Comparison of ENCODE assay signal across 9 cellular contexts in the genomic region with DNA sequence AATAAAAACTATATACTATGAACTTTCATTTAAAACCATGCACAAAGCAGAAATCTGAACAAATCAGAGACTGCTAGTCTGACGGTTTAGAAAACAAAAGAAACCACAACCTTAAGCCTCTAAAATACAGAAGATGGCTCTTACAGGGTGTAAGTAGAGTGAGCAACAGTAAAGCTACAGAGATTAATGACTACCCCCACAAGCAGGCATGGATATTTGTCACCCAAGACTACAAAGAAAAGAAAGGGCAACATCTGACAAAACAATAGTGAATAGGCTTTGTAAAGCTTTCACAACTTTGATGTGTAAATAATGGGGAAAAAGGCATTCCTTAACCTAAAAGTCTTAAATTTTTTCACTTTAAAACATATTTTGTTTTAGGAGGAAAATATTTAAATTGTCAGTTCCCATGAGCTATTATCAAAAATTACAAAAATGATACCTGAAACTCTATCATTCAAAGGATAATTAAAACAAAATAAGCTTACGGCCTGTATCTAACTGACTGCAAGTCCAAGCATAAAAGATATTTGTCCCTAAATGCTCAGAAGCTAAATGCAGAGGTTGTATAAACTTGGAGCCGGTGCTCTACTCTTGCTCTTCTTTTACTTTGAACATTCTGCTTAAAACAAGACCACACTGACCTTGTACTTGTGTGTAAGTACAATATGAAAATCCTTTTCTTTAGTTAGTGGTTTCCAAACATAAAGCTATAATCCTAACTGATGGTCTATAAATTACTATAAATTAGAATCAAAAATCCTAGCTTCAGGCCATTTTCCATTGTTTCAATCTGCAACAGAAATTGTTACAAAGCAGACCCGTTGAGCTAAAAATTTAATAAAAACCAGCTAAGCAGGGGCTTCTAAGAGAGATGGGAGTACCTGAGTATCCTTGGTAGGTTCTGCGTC.
DNase-seq lines count a peak whose midpoint lies in the region; ATAC-seq and TF ChIP-seq lines count a peak whose summit lies in the region.
"Had no signal": no experiment of that assay in that cellular context is flagged by ENCODE, and none has a peak within 500 bp of the region (broad histone marks: within the 10 kb centered on the region; RNA-seq: fewer than 3 reads in every experiment).

No MANE protein-coding gene starts in this region.

- ATAC-seq in WTC11 (no peak), GM19455 (IDR thresholded peaks at IDR 0.05; ENCODE audit: unreplicated experiment) (no peak)

- H3K4me3 Mint-ChIP-seq in WTC11, result no peak overlapping the region

- peaks cover 15% of the 10 kb centered on the region for H3K4me1 ChIP-seq in testis

- H3K4me3 ChIP-seq in astrocyte of the cerebellum (ENCODE audit: low read depth, low read length), result peak overlapping the region; percentile 48
- H3K4me3 ChIP-seq in testis, result peak overlapping the region in 1 of 2 donors; percentile 11
- H3K4me3 ChIP-seq: body of pancreas had no signal

- H3K9me3 Mint-ChIP-seq in WTC11, result no peaks in the 10 kb centered on the region

- H3K27ac Mint-ChIP-seq in WTC11, result no peak overlapping the region; the same call in 1 of the 2 replicates

- H3K4me1 Mint-ChIP-seq in WTC11, result peaks cover 10% of the 10 kb centered on the region

- H3K36me3 Mint-ChIP-seq in WTC11, result no peaks in the 10 kb centered on the region

- H3K27me3 Mint-ChIP-seq in WTC11 (ENCODE audit: low read depth), result no peaks in the 10 kb centered on the region

- intact Hi-C loops in testis (cut with DNase I; ENCODE audit: low total_unique reads), result no loop called here

- H3K27ac ChIP-seq in testis, result peak overlapping the region; percentile 36 to 50

- H3K36me3 ChIP-seq in testis (ENCODE audit: low read depth, missing control alignments), result no peaks in the 10 kb centered on the region

- CTCF ChIA-PET in WTC11 (lab: Charles Lee), result interaction anchor here (0.9 to 8.2 kb wide), 7 partner anchors 10 to 107 kb away, joined by 3 to 97 read pairs (median 4); partner anchors contain the start of gene NME1

- in situ Hi-C loops in astrocyte of the cerebellum (cut with HindIII; ENCODE audit: low sequenced_read_pairs), result no loop called here

- POLR2A ChIA-PET in WTC11 (lab: Charles Lee), result interaction anchor here (1.0 to 2.2 kb wide), 4 partner anchors 11 to 179 kb away, joined by 3 to 9 read pairs (median 4); partner anchors contain the start of genes NME1, SPAG9 and TOB1

- no peaks in the 10 kb centered on the region for H3K9me3 ChIP-seq in testis
- H3K9me3 ChIP-seq: body of pancreas had no signal

- peak; percentile 14 for DNase-seq in NCI-H146 treated with DMSO at 0.1 percent for 48 hours (lab: John Stamatoyannopoulos, UW; ENCODE audit: unreplicated experiment)
- DNase-seq in NCI-H146 (lab: John Stamatoyannopoulos, UW), result no peak
- no peak for DNase-seq in astrocyte of the cerebellum (ENCODE audit: low read depth)
- DNase-seq in kidney glomerular epithelial cell (lab: John Stamatoyannopoulos, UW), result peak; percentile 48
- no peak for DNase-seq in testis
- no peak for DNase-seq in NCI-H1105 (lab: John Stamatoyannopoulos, UW)
- no peak for DNase-seq in WTC11 (ENCODE audit: low spot score)

- 32 to 42% methylated on average over 5 of the region's 5 CpGs for WGBS in testis, 2 donors

- TF ChIP-seq CTCF in astrocyte of the cerebellum (IDR thresholded peaks at IDR 0.05; ENCODE audit: low read depth, low read length, missing control alignments) (no peak), testis (IDR thresholded peaks at IDR 0.05) (no peak), WTC11 (IDR thresholded peaks at IDR 0.05) (no peak)

- TF ChIP-seq POLR2A in testis (IDR thresholded peaks at IDR 0.05), result no peak

- H3K27me3 ChIP-seq in testis, result no peaks in the 10 kb centered on the region
- H3K27me3 ChIP-seq: body of pancreas had no signal

TF ChIP-seq in WTC11, 78 proteins besides CTCF, POLR2A, EP300 and RAD21 (continues in another document):
- TF ChIP-seq CREM (CRISPR knock-in tag; IDR thresholded peaks at IDR 0.05) (no peak), IRF2 (CRISPR knock-in tag; IDR thresholded peaks at IDR 0.05; ENCODE audit: borderline replicate concordance, low read depth) (no peak), MXD4 (CRISPR knock-in tag; IDR thresholded peaks at IDR 0.05; ENCODE audit: borderline replicate concordance) (no peak), FOXJ3 (CRISPR knock-in tag; IDR thresholded peaks at IDR 0.05; ENCODE audit: borderline replicate concordance) (no peak), SMAD3 (CRISPR knock-in tag; IDR thresholded peaks at IDR 0.05; ENCODE audit: borderline replicate concordance) (no peak), MYBL2 (CRISPR knock-in tag; IDR thresholded peaks at IDR 0.05) (no peak), ZNF423 (CRISPR knock-in tag; IDR thresholded peaks at IDR 0.05) (no peak), ESRRA (CRISPR knock-in tag; IDR thresholded peaks at IDR 0.05; ENCODE audit: borderline replicate concordance) (no peak), ZNF671 (CRISPR knock-in tag; IDR thresholded peaks at IDR 0.05) (no peak), CBFB (CRISPR knock-in tag; IDR thresholded peaks at IDR 0.05; ENCODE audit: low read depth) (no peak), JAZF1 (CRISPR knock-in tag; IDR thresholded peaks at IDR 0.05) (no peak), ELF4 (CRISPR knock-in tag; IDR thresholded peaks at IDR 0.05; ENCODE audit: low read depth) (no peak), KAT7 (CRISPR knock-in tag; IDR thresholded peaks at IDR 0.05; ENCODE audit: borderline replicate concordance) (no peak)
- TF ChIP-seq, protein P1, sequence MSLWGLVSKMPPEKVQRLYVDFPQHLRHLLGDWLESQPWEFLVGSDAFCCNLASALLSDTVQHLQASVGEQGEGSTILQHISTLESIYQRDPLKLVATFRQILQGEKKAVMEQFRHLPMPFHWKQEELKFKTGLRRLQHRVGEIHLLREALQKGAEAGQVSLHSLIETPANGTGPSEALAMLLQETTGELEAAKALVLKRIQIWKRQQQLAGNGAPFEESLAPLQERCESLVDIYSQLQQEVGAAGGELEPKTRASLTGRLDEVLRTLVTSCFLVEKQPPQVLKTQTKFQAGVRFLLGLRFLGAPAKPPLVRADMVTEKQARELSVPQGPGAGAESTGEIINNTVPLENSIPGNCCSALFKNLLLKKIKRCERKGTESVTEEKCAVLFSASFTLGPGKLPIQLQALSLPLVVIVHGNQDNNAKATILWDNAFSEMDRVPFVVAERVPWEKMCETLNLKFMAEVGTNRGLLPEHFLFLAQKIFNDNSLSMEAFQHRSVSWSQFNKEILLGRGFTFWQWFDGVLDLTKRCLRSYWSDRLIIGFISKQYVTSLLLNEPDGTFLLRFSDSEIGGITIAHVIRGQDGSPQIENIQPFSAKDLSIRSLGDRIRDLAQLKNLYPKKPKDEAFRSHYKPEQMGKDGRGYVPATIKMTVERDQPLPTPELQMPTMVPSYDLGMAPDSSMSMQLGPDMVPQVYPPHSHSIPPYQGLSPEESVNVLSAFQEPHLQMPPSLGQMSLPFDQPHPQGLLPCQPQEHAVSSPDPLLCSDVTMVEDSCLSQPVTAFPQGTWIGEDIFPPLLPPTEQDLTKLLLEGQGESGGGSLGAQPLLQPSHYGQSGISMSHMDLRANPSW (CRISPR knock-in tag; conservative IDR thresholded peaks at IDR 0.05; ENCODE audit: low read depth), result no peak
- TF ChIP-seq, protein P2, sequence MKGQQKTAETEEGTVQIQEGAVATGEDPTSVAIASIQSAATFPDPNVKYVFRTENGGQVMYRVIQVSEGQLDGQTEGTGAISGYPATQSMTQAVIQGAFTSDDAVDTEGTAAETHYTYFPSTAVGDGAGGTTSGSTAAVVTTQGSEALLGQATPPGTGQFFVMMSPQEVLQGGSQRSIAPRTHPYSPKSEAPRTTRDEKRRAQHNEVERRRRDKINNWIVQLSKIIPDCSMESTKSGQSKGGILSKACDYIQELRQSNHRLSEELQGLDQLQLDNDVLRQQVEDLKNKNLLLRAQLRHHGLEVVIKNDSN (CRISPR knock-in tag; IDR thresholded peaks at IDR 0.05), result no peak
- TF ChIP-seq, protein P3, sequence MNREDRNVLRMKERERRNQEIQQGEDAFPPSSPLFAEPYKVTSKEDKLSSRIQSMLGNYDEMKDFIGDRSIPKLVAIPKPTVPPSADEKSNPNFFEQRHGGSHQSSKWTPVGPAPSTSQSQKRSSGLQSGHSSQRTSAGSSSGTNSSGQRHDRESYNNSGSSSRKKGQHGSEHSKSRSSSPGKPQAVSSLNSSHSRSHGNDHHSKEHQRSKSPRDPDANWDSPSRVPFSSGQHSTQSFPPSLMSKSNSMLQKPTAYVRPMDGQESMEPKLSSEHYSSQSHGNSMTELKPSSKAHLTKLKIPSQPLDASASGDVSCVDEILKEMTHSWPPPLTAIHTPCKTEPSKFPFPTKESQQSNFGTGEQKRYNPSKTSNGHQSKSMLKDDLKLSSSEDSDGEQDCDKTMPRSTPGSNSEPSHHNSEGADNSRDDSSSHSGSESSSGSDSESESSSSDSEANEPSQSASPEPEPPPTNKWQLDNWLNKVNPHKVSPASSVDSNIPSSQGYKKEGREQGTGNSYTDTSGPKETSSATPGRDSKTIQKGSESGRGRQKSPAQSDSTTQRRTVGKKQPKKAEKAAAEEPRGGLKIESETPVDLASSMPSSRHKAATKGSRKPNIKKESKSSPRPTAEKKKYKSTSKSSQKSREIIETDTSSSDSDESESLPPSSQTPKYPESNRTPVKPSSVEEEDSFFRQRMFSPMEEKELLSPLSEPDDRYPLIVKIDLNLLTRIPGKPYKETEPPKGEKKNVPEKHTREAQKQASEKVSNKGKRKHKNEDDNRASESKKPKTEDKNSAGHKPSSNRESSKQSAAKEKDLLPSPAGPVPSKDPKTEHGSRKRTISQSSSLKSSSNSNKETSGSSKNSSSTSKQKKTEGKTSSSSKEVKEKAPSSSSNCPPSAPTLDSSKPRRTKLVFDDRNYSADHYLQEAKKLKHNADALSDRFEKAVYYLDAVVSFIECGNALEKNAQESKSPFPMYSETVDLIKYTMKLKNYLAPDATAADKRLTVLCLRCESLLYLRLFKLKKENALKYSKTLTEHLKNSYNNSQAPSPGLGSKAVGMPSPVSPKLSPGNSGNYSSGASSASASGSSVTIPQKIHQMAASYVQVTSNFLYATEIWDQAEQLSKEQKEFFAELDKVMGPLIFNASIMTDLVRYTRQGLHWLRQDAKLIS (CRISPR knock-in tag; IDR thresholded peaks at IDR 0.05; ENCODE audit: borderline replicate concordance), result no peak

Comparison
In these comparisons a context has a peak if more than half of its experiments do, and no peak if none do; other contexts are left out.
1. DNase-seq: peak in NCI-H146 treated with DMSO at 0.1 percent for 48 hours (single experiment) and kidney glomerular epithelial cell (single experiment); none in NCI-H146 (single experiment), astrocyte of the cerebellum (single experiment), testis (single experiment), NCI-H1105 (single experiment) and WTC11 (single experiment).